Comparison of ENCODE assay signal across 8 cellular contexts in the genomic region with DNA sequence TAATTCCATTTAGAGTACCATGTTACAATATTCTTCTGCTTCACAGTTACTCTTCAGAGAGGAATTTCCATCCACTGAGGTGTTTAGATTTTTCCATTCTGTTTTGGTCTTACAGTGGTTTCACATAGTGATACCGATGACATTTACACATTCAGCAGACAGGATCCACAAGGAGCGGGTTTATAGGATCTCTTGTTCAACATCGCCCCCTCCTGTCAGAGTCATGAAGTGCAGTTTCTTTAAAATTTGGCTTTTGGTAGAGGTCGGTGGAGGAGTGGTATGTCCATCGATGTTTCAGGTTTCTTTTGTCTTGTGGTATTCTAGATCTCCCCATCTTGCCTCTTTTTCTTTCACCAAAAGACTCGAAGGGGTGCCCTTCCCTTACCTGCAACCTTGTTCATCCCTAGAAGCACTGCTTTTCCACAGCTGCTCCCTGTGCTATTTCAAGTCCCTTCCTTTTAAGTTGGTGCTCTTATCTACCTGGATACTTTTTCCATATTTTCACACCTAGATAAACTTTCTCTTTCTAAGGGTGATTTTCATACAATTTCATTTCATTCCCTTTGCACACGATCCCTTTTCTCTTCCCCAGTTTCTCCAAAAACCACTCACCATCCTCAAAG.
A peak's percentile ranks its signal among the peaks of the same experiment; 100 is the strongest.
DNase-seq lines count a peak whose midpoint lies in the region; ATAC-seq, FAIRE-seq and TF ChIP-seq lines count a peak whose summit lies in the region.

No MANE protein-coding gene starts in this region.

- H3K36me3 ChIP-seq in GM06990 (ENCODE audit: control insufficient read depth, insufficient read depth, low read length): peaks cover 12% of the 10 kb centered on the region
- peaks cover 12% of the 10 kb centered on the region in 2 donors for H3K36me3 ChIP-seq in lung (ENCODE audit: control insufficient read depth in 2 of 2, insufficient read depth in 2 of 2, low read length in 2 of 2)

- H3K9me3 ChIP-seq in lung (ENCODE audit: control insufficient read depth in 2 of 2, insufficient read depth in 1 of 2, low read length in 1 of 2): no peaks in the 10 kb centered on the region

- H3K27ac Mint-ChIP-seq in effector memory CD8-positive, alpha-beta T cell: no peak overlapping the region

- peak; percentile 95 for FAIRE-seq in A204.1 (lab: Jason Lieb, UNC)

- H3K4me1 ChIP-seq in lung (ENCODE audit: control insufficient read depth in 2 of 2, insufficient read depth in 2 of 2, low read length in 2 of 2): peaks cover 0 to 4% of the 10 kb centered on the region in 2 donors

- H3K27me3 ChIP-seq in GM06990 (replicated peaks; ENCODE audit: control insufficient read depth, insufficient read depth, low read length) (no peaks in the 10 kb centered on the region), lung (ENCODE audit: control insufficient read depth, insufficient read depth) (no peaks in the 10 kb centered on the region)

- peak; percentile 72 for TF ChIP-seq CTCF in GM06990 (IDR thresholded peaks at IDR 0.05; ENCODE audit: insufficient read depth, low read length, poor library complexity, severe bottlenecking)
- TF ChIP-seq CTCF in lung (IDR thresholded peaks at IDR 0.05; ENCODE audit: control extremely low read depth, extremely low read depth): peak; percentile 53

- 53 to 62% methylated on average over 7 of the region's 7 CpGs for WGBS in lung, 2 donors

- H3K27ac ChIP-seq in lung (ENCODE audit: low read depth in 1 of 2, low read length in 1 of 2): no peak overlapping the region

- H3K4me3 ChIP-seq in GM06990 (replicated peaks; ENCODE audit: low read depth, low read length): no peak overlapping the region
- no peak overlapping the region for H3K4me3 ChIP-seq in lung

- DNase-seq in GM06990 (ENCODE audit: extremely low read depth, insufficient read length) (peak; percentile 6), NCI-H146 (lab: John Stamatoyannopoulos, UW) (peak; percentile 72), T1000 (lab: John Stamatoyannopoulos, UW) (peak; percentile 74), lung (ENCODE audit: low spot score) (peak; percentile 39), superior temporal gyrus (ENCODE audit: extremely low spot score) (peak; percentile 93)
- peak; percentile 18 to 41 (median 21) for DNase-seq in effector memory CD8-positive, alpha-beta T cell

- H3K36me3 Mint-ChIP-seq in effector memory CD8-positive, alpha-beta T cell (ENCODE audit: insufficient read depth): peaks cover 35% of the 10 kb centered on the region

- H3K4me1 Mint-ChIP-seq in effector memory CD8-positive, alpha-beta T cell (ENCODE audit: low read depth in 2 of 2): no peaks in the 10 kb centered on the region

- H3K4me3 Mint-ChIP-seq in effector memory CD8-positive, alpha-beta T cell: no peak overlapping the region

- H3K27me3 Mint-ChIP-seq in effector memory CD8-positive, alpha-beta T cell: no peaks in the 10 kb centered on the region

- H3K9me3 Mint-ChIP-seq in effector memory CD8-positive, alpha-beta T cell: peaks cover 0 to 6% of the 10 kb centered on the region in 2 donors

- ATAC-seq in effector memory CD8-positive, alpha-beta T cell (replicated peaks): no peak
- peak; percentile 66 for ATAC-seq in lung (ENCODE audit: insufficient read depth, low FRiP score)
- no peak for ATAC-seq in GM21619 (IDR thresholded peaks at IDR 0.05; ENCODE audit: unreplicated experiment)

Comparison
In these comparisons a context has a peak if more than half of its experiments do, and no peak if none do; other contexts are left out.
1. DNase-seq: peak in every context shown above with its lines; median percentile 93 in superior temporal gyrus; 74 in T1000; 72 in NCI-H146; 39 in lung; 21 in effector memory CD8-positive, alpha-beta T cell; 6 in GM06990.